In genomic region chr2:40159333-40159732, GRCh38 we compare ENCODE assay signal across 7 cellular contexts.
"Had no signal": no experiment of that assay in that cellular context is flagged by ENCODE, and none has a peak within 500 bp of the region (broad histone marks: within the 10 kb centered on the region; RNA-seq: fewer than 3 reads in every experiment).

No MANE protein-coding gene starts in this region.

- H2AFZ ChIP-seq: GM23338 had no signal

- FAIRE-seq: H1, H54, HTR-8/SVneo had no signal

- DNase-seq: H9, HCEC 1CT, KBM-7 had no signal

- H3K4me2 ChIP-seq: GM23338 had no signal

- H3K4me3 ChIP-seq: GM23338 had no signal

- ATAC-seq: GM23338 had no signal
